ENCODE assay signal across 21 cellular contexts in genomic region chr1:40886318-40887011, GRCh38. TPM values are rescaled to one million over a fixed set of nuclear protein-coding genes. Genes with fewer than 3 reads are reported as not detected.
DNase-seq lines count a peak whose midpoint lies in the region; ATAC-seq, FAIRE-seq and TF ChIP-seq lines count a peak whose summit lies in the region.
"Had no signal": no experiment of that assay in that cellular context is flagged by ENCODE, and none has a peak within 500 bp of the region (broad histone marks: within the 10 kb centered on the region; RNA-seq: fewer than 3 reads in every experiment).

No MANE protein-coding gene starts in this region.

- peaks cover 43% of the 10 kb centered on the region for H3K27me3 Mint-ChIP-seq in activated naive CD8-positive, alpha-beta T cell treated with anti-CD3 and anti-CD28 coated beads, Interleukin-2, amount 50 U/mL, for 24 hours

- peak overlapping the region; percentile 13 for H3K4me2 ChIP-seq in HepG2 (ENCODE audit: low read depth, low read length)
- peak overlapping the region; percentile 69 for H3K4me2 ChIP-seq in mammary epithelial cell (ENCODE audit: insufficient read depth, low read depth, low read length)
- H3K4me2 ChIP-seq: BLaER1 had no signal

- no peaks in the 10 kb centered on the region for H3K36me3 ChIP-seq in HepG2 (replicated peaks in 1 of 2; ENCODE audit: control insufficient read depth in 1 of 2, insufficient read depth in 2 of 2, low read length in 2 of 2)
- no peaks in the 10 kb centered on the region for H3K36me3 ChIP-seq in right lobe of liver
- no peaks in the 10 kb centered on the region for H3K36me3 ChIP-seq in mammary epithelial cell (ENCODE audit: insufficient read depth, low read length)
- H3K36me3 ChIP-seq: BLaER1 had no signal

- H3K4me1 Mint-ChIP-seq in activated naive CD8-positive, alpha-beta T cell treated with anti-CD3 and anti-CD28 coated beads, Interleukin-2, amount 50 U/mL, for 24 hours: peaks cover 3% of the 10 kb centered on the region

- peaks cover under 1 to 1% of the 10 kb centered on the region in 2 experiments; a peak in 3 of 5 replicates for H3K27me3 ChIP-seq in HepG2 (ENCODE audit: control insufficient read depth in 1 of 2, insufficient read depth in 2 of 2, low read length in 2 of 2)
- H3K27me3 ChIP-seq in right lobe of liver: peaks cover 0 to 10% of the 10 kb centered on the region in 2 donors
- no peaks in the 10 kb centered on the region for H3K27me3 ChIP-seq in mammary epithelial cell (ENCODE audit: insufficient read depth, low read length)
- H3K27me3 ChIP-seq in foreskin keratinocyte: no peaks in the 10 kb centered on the region
- H3K27me3 ChIP-seq in right cardiac atrium (ENCODE audit: control insufficient read depth, insufficient read depth): no peaks in the 10 kb centered on the region

- H3K36me3 Mint-ChIP-seq in activated naive CD8-positive, alpha-beta T cell treated with anti-CD3 and anti-CD28 coated beads, Interleukin-2, amount 50 U/mL, for 24 hours (ENCODE audit: low read depth): no peaks in the 10 kb centered on the region

- H3K27ac Mint-ChIP-seq in activated naive CD8-positive, alpha-beta T cell treated with anti-CD3 and anti-CD28 coated beads, Interleukin-2, amount 50 U/mL, for 24 hours: no peak overlapping the region

- no peaks in the 10 kb centered on the region for H3K79me2 ChIP-seq in HepG2 (ENCODE audit: insufficient read depth, low read length)
- H3K79me2 ChIP-seq in mammary epithelial cell (ENCODE audit: insufficient read depth, low read length): no peaks in the 10 kb centered on the region

- TF ChIP-seq CTCF in HepG2 (CRISPR knock-in tag; IDR thresholded peaks at IDR 0.05) (no peak), right lobe of liver (IDR thresholded peaks at IDR 0.05) (no peak), mammary epithelial cell (conservative IDR thresholded peaks at IDR 0.05 in 1 of 2, IDR thresholded peaks at IDR 0.05 in 1 of 2; ENCODE audit: extremely low read depth in 1 of 2, insufficient read depth in 1 of 2, low read depth in 1 of 2, low read length in 2 of 2) (no peak), foreskin keratinocyte (conservative IDR thresholded peaks at IDR 0.05) (no peak)

- H3K4me3 Mint-ChIP-seq in activated naive CD8-positive, alpha-beta T cell treated with anti-CD3 and anti-CD28 coated beads, Interleukin-2, amount 50 U/mL, for 24 hours: no peak overlapping the region

- ATAC-seq in HepG2 (0 out of 3 replicates have a peak, but pooled peaks have one; percentile 32), right lobe of liver (no peak), foreskin keratinocyte (peak; percentile 47), GM21723 (IDR thresholded peaks at IDR 0.05; ENCODE audit: unreplicated experiment) (no peak), right cardiac atrium (no peak), GM21528 (IDR thresholded peaks at IDR 0.05; ENCODE audit: low FRiP score, unreplicated experiment) (no peak)
- no peak for ATAC-seq in activated naive CD8-positive, alpha-beta T cell treated with anti-CD3 and anti-CD28 coated beads, Interleukin-2, amount 50 U/mL, for 24 hours
- ATAC-seq: PC-3 had no signal

- CTCF ChIA-PET in HepG2 (lab: Yijun Ruan, JAX; ENCODE audit: low intra/inter-chr PET ratio, low total read pairs) (no interaction called here), mammary epithelial cell (lab: Charles Lee; ENCODE audit: low non-redundant PET) (no interaction called here)

- TF ChIP-seq EP300 in HepG2 (IDR thresholded peaks at IDR 0.05; ENCODE audit: low read depth in 2 of 2, low read length in 2 of 2) (no peak), HepG2 (CRISPR knock-in tag; IDR thresholded peaks at IDR 0.05; ENCODE audit: borderline replicate concordance) (no peak)

- dilution Hi-C loops in mammary epithelial cell (cut with HindIII; ENCODE audit: low sequenced_read_pairs): no loop called here

- DNase-seq in HepG2 (ENCODE audit: low spot score): no peak
- DNase-seq in right lobe of liver: no peak
- DNase-seq in mammary epithelial cell: peak; percentile 97
- DNase-seq in foreskin keratinocyte: peak; percentile 91 to 95
- DNase-seq in right cardiac atrium: no peak
- no peak for DNase-seq in activated naive CD8-positive, alpha-beta T cell treated with anti-CD3 and anti-CD28 coated beads, Interleukin-2, amount 50 U/mL, for 24 hours
- DNase-seq: 8988T, EL, HCEC 1CT, KBM-7, NCI-H1048, NCI-H146, NCI-H345, NCI-H69, PC-3, Right ventricle myocardium superior had no signal

- H3K4me3 ChIP-seq in HepG2 (replicated peaks in 1 of 3; ENCODE audit: insufficient read depth in 1 of 3, low read depth in 2 of 3, low read length in 3 of 3) (no peak overlapping the region), right lobe of liver (no peak overlapping the region), mammary epithelial cell (replicated peaks in 1 of 3; ENCODE audit: insufficient read depth in 1 of 3, low read depth in 2 of 3, low read length in 3 of 3) (no peak overlapping the region), right cardiac atrium (ENCODE audit: low read length) (no peak overlapping the region)
- H3K4me3 ChIP-seq: BLaER1 had no signal

- in situ Hi-C loops in HepG2 (cut with HindIII; ENCODE audit: extremely low pct_ligation_motif_present, low pct_unique_long_range_greater_than_20kb): no loop called here
- in situ Hi-C loops in mammary epithelial cell (cut with MboI; ENCODE audit: low sequenced_read_pairs in 2 of 2): no loop called here

- no peaks in the 10 kb centered on the region for H3K9me3 Mint-ChIP-seq in activated naive CD8-positive, alpha-beta T cell treated with anti-CD3 and anti-CD28 coated beads, Interleukin-2, amount 50 U/mL, for 24 hours

- no peak overlapping the region for H3K9ac ChIP-seq in HepG2 (ENCODE audit: insufficient read depth, low read depth, low read length)
- peak overlapping the region; percentile 15 for H3K9ac ChIP-seq in mammary epithelial cell (ENCODE audit: insufficient read depth, low read length)
- H3K9ac ChIP-seq: BLaER1 had no signal

- no peak overlapping the region for H2AFZ ChIP-seq in HepG2 (ENCODE audit: low read length)
- peak overlapping the region; percentile 34 for H2AFZ ChIP-seq in mammary epithelial cell (ENCODE audit: low read depth, low read length)

- TF ChIP-seq POLR2A in HepG2 (IDR thresholded peaks at IDR 0.05; ENCODE audit: insufficient read depth in 1 of 2, low read depth in 2 of 2, low read length in 2 of 2) (no peak), right lobe of liver (IDR thresholded peaks at IDR 0.05) (no peak)

- no peaks in the 10 kb centered on the region for H4K20me1 ChIP-seq in HepG2 (ENCODE audit: insufficient read depth, low read length)
- H4K20me1 ChIP-seq in mammary epithelial cell (ENCODE audit: insufficient read depth, low read length): no peaks in the 10 kb centered on the region
- H4K20me1 ChIP-seq: BLaER1 had no signal

- intact Hi-C loops in HepG2 (cut with micrococcal nuclease; ENCODE audit: unreplicated experiment) (no loop called here), right lobe of liver (cut with DNase I) (no loop called here), mammary epithelial cell (cut with micrococcal nuclease) (loop anchor here (1.0 kb wide), 2 partner anchors 9 to 18 kb away; no protein-coding TSS in a partner anchor), right cardiac atrium (cut with DNase I) (no loop called here)

- H3K9me3 ChIP-seq in HepG2 (ENCODE audit: low read length) (no peaks in the 10 kb centered on the region), right lobe of liver (no peaks in the 10 kb centered on the region), mammary epithelial cell (replicated peaks; ENCODE audit: insufficient read depth, low read length) (no peaks in the 10 kb centered on the region), right cardiac atrium (ENCODE audit: control insufficient read depth, low read length) (no peaks in the 10 kb centered on the region)

- H3K4me1 ChIP-seq in HepG2 (ENCODE audit: insufficient read depth, low read length) (peaks cover 21% of the 10 kb centered on the region), right lobe of liver (peaks cover 0 to 7% (median 0%) of the 10 kb centered on the region in 4 donors), mammary epithelial cell (ENCODE audit: insufficient read depth, low read length) (peaks cover 61% of the 10 kb centered on the region), foreskin keratinocyte (peaks cover 47% of the 10 kb centered on the region), right cardiac atrium (ENCODE audit: control insufficient read depth, insufficient read depth, low read length) (no peaks in the 10 kb centered on the region)
- H3K4me1 ChIP-seq: BLaER1 had no signal

- H3K27ac ChIP-seq in HepG2 (ENCODE audit: extremely low read length, insufficient read depth, low read length) (no peak overlapping the region), right lobe of liver (no peak overlapping the region), mammary epithelial cell (ENCODE audit: insufficient read depth, low read depth, low read length) (peak overlapping the region; percentile 83), foreskin keratinocyte (peak overlapping the region; percentile 78), right cardiac atrium (ENCODE audit: low read length) (no peak overlapping the region)
- H3K27ac ChIP-seq: BLaER1 had no signal

- POLR2A ChIA-PET in HepG2 (lab: Yijun Ruan, JAX): interaction anchor here (1.0 kb wide), 1 partner anchor 58 kb away, joined by 5 read pairs; no protein-coding TSS in a partner anchor

- BruUV-seq in HepG2 (replicated peaks; lab: Mats Ljungman, UMichigan) (no TSS peak), mammary epithelial cell (replicated peaks; lab: Mats Ljungman, UMichigan) (TSS peak; percentile 92)

- WGBS in HepG2 (ENCODE audit: low lambda C conversion rate): 35% methylated on average over 4 of the region's 7 CpGs
- WGBS in right lobe of liver (ENCODE audit: insufficient coverage, low coverage, low lambda C conversion rate, missing lambda C conversion rate): 60% methylated on average over 4 of the region's 7 CpGs
- 15% methylated on average over 7 of the region's 7 CpGs for WGBS in mammary epithelial cell (ENCODE audit: low coverage, missing lambda C conversion rate)
- 85% methylated on average over 7 of the region's 7 CpGs for WGBS in right cardiac atrium

- TF ChIP-seq RAD21 in HepG2 (CRISPR knock-in tag; IDR thresholded peaks at IDR 0.05): no peak

- FAIRE-seq in HepG2 (lab: Jason Lieb, UNC): no peak
- FAIRE-seq: GM18507, HTR-8/SVneo had no signal

RNA-seq across cellular contexts. Expression of gene CITED4, which starts 24.3 kb away (rescaled TPM):
- total RNA-seq in HepG2 (2016; rRNA removed; fragmentation: Illumina TruSeq; extraction: Trizol) (5.8 and 9.9 TPM in 2 replicates), right lobe of liver (100 to 1,000 TPM in 1 of 6 experiments, 10 to 100 TPM in 5; 19.0 to 116 (median 25.8) TPM), mammary epithelial cell (100 to 1,000 TPM in 1 of 2 donors, 10 to 100 TPM in 1; 54.8 to 140 TPM), foreskin keratinocyte (92.2 and 130 TPM in 2 replicates), right cardiac atrium (10 to 100 TPM; 19.9 to 44.5 (median 38.2) TPM)
- total RNA-seq in HepG2 (2016; cell fraction: cytosol; rRNA removed; fragmentation: Illumina TruSeq; extraction: Trizol; ENCODE audit: low read depth): 8.5 and 9.6 TPM in 2 replicates
- 6.5 and 9.1 TPM in 2 replicates for total RNA-seq in HepG2 (2016; cell fraction: insoluble cytoplasmic fraction; rRNA removed; fragmentation: Illumina TruSeq; extraction: Trizol)
- 11.1 and 14.4 TPM in 2 replicates for total RNA-seq in HepG2 (2016; cell fraction: membrane; rRNA removed; fragmentation: Illumina TruSeq; extraction: Trizol)
- total RNA-seq in HepG2 (2016; cell fraction: nucleus; rRNA removed; fragmentation: Illumina TruSeq; extraction: Trizol): 4.1 and 4.2 TPM in 2 replicates
- polyA plus RNA-seq in HepG2 (2011; rRNA removed) (1.5 and 2.0 TPM in 2 replicates), mammary epithelial cell (27.5 TPM), foreskin keratinocyte (149 and 243 TPM in 2 replicates), right cardiac atrium (13.7 TPM)
- polyA plus RNA-seq in HepG2 (2011; cell fraction: cytosol; rRNA removed): 1.7 and 3.5 TPM in 2 replicates
- polyA plus RNA-seq in HepG2 (2011; cell fraction: nucleus; rRNA removed): 3.7 and 3.9 TPM in 2 replicates
- polyA plus RNA-seq in HepG2 (2012): 5.5 and 6.8 TPM in 2 replicates
- polyA plus RNA-seq in HepG2 (2016; cell fraction: cytosol; fragmentation: Illumina TruSeq; extraction: Trizol; ENCODE audit: low read depth): 9.0 and 13.1 TPM in 2 replicates
- polyA plus RNA-seq in HepG2 (2016; cell fraction: insoluble cytoplasmic fraction; fragmentation: Illumina TruSeq; extraction: Trizol; ENCODE audit: low read depth): 11.7 and 13.4 TPM in 2 replicates
- 14.8 and 15.5 TPM in 2 replicates for polyA plus RNA-seq in HepG2 (2016; cell fraction: membrane; fragmentation: Illumina TruSeq; extraction: Trizol; ENCODE audit: low read depth)
- 13.0 and 14.6 TPM in 2 replicates for polyA plus RNA-seq in HepG2 (2016; cell fraction: nucleus; fragmentation: Illumina TruSeq; extraction: Trizol; ENCODE audit: insufficient read depth, low read depth)
- 1.8 and 1.9 TPM in 2 replicates for polyA minus RNA-seq in HepG2 (2011; rRNA and poly(A)+ RNA removed; ENCODE audit: low replicate concordance)
- 3.7 and 5.4 TPM in 2 replicates for polyA minus RNA-seq in HepG2 (2011; cell fraction: cytosol; rRNA and poly(A)+ RNA removed)
- polyA minus RNA-seq in HepG2 (2011; cell fraction: nucleus; rRNA and poly(A)+ RNA removed): 1.6 and 2.2 TPM in 2 replicates
- polyA minus RNA-seq in mammary epithelial cell: 24.0 TPM

Comparison
In these comparisons a context has a peak if more than half of its experiments do, and no peak if none do; other contexts are left out.
1. ATAC-seq: peak in HepG2 (single experiment) and foreskin keratinocyte (single experiment); none in right lobe of liver (0 of 4), GM21723 (single experiment), right cardiac atrium (0 of 2), activated naive CD8-positive, alpha-beta T cell treated with anti-CD3 and anti-CD28 coated beads, Interleukin-2, amount 50 U/mL, for 24 hours (single experiment) and GM21528 (single experiment).
2. DNase-seq: peak in mammary epithelial cell (single experiment) and foreskin keratinocyte (2 of 2); none in HepG2 (single experiment), right lobe of liver (0 of 3), right cardiac atrium (0 of 3) and activated naive CD8-positive, alpha-beta T cell treated with anti-CD3 and anti-CD28 coated beads, Interleukin-2, amount 50 U/mL, for 24 hours (single experiment).
3. H3K27ac ChIP-seq: peak in mammary epithelial cell (single experiment) and foreskin keratinocyte (single experiment); none in HepG2 (single experiment), right lobe of liver (0 of 3) and right cardiac atrium (single experiment).